In genomic region chr7:131190581-131190980, GRCh38 we compare ENCODE assay signal across 1 cellular context.
TF ChIP-seq lines count a peak whose summit lies in the region.

No MANE protein-coding gene starts in this region.

TF ChIP-seq in A549, 52 proteins besides CTCF, POLR2A, EP300 and RAD21 (continued from another document):
- TF ChIP-seq ATOH8 (CRISPR knock-in tag; IDR thresholded peaks at IDR 0.05; ENCODE audit: low read depth), result no peak
TF ChIP-seq in A549: peak in this region for 0.
